ENCODE assay signal across 12 cellular contexts in the genomic region with DNA sequence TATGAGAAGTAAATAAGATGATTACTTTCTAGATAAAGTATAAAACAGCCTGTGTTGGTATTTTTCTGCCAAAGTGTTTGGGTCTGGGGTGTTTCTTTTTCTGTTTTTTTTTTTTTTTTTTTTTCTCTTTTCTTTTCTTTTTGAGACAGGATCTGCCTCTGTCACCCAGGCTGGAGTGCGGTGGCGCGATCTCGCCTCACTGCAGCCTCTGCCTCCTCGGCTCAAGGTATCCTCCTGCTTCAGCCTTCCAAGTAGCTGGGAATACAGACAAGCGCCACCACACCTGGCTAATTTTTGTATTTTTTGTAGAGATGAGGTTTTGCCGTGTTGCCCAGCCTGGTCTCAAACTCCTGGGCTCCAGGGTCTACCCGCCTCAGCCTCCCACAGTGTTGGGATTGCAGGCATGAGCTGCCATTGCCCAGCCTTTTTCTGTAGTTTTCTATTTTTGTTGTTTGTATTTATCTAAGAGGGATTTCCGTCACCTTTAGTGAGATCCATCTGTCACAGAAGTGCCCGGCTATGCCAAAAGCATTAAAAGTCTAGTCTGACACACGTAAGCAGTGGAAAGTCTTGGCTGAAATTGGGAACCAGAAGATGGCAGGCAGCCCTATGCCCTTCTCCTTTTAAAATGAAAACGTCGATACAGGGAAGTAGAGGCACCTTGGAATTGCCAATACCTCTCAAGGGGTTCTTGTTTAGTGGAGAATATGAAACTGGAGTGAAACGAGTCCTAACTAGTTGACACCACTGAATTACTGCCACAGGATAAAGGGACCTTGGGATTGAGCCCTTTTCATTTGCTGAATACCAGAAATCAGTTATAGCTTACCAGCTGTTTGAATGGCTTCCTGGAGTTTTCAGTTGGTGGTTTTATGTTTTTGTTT. TPM values are rescaled to one million over a fixed set of nuclear protein-coding genes. Genes with fewer than 3 reads are reported as not detected.
A peak's percentile ranks its signal among the peaks of the same experiment; 100 is the strongest.
DNase-seq lines count a peak whose midpoint lies in the region; ATAC-seq and TF ChIP-seq lines count a peak whose summit lies in the region.
"Had no signal": no experiment of that assay in that cellular context is flagged by ENCODE, and none has a peak within 500 bp of the region (broad histone marks: within the 10 kb centered on the region; RNA-seq: fewer than 3 reads in every experiment).

No MANE protein-coding gene starts in this region.

- H3K9me2 ChIP-seq in PC-3 (replicated peaks; ENCODE audit: low read length) = no peaks in the 10 kb centered on the region

- peaks cover 57% of the 10 kb centered on the region for H3K4me1 Mint-ChIP-seq in activated CD4-positive, alpha-beta T cell treated with anti-CD3 and anti-CD28 coated beads, Interleukin-2, amount 10 ng/mL, durations not matched to agents 24 days and 14 days

- intact Hi-C loops in activated CD4-positive, alpha-beta T cell treated with anti-CD3 and anti-CD28 coated beads, Interleukin-2, amount 10 ng/mL, durations not matched to agents 24 days and 14 days (cut with micrococcal nuclease) = loop anchor here (1.0 to 5.0 kb wide), 2 partner anchors 14 to 268 kb away; partner anchors contain the start of genes MDH1, UGP2 and WDPCP
- intact Hi-C loops in gastrocnemius medialis (cut with DNase I; ENCODE audit: low total_unique reads) (no loop called here), PC-3 (cut with micrococcal nuclease) (no loop called here)

- ATAC-seq in gastrocnemius medialis (no peak), PC-3 (no peak)
- ATAC-seq: A549 had no signal

- H3K27me3 ChIP-seq in gastrocnemius medialis (no peaks in the 10 kb centered on the region), PC-3 (ENCODE audit: low read length) (no peaks in the 10 kb centered on the region)
- H3K27me3 ChIP-seq: vagina had no signal

- TF ChIP-seq CTCF in gastrocnemius medialis (IDR thresholded peaks at IDR 0.05 in 4 of 5, conservative IDR thresholded peaks at IDR 0.05 in 1 of 5) (no peak), PC-3 (conservative IDR thresholded peaks at IDR 0.05; ENCODE audit: low read depth, low read length) (no peak)

- H2AFZ ChIP-seq in PC-3 (ENCODE audit: low read length) = no peak overlapping the region

- H3K4me3 Mint-ChIP-seq in activated CD4-positive, alpha-beta T cell treated with anti-CD3 and anti-CD28 coated beads, Interleukin-2, amount 10 ng/mL, durations not matched to agents 24 days and 14 days = peak overlapping the region; percentile 75
- H3K4me3 Mint-ChIP-seq: brain had no signal

- in situ Hi-C loops in gastrocnemius medialis (cut with MboI; ENCODE audit: low sequenced_read_pairs in 4 of 4) = loop anchor here in 2 of 4 donors (10.0 to 25.0 kb wide), 2 partner anchors 161 to 168 kb away; no protein-coding TSS in a partner anchor

- H3K9me3 Mint-ChIP-seq in activated CD4-positive, alpha-beta T cell treated with anti-CD3 and anti-CD28 coated beads, Interleukin-2, amount 10 ng/mL, durations not matched to agents 24 days and 14 days = no peaks in the 10 kb centered on the region

- peak overlapping the region; percentile 77 to 98 (median 96) for H3K27ac ChIP-seq in gastrocnemius medialis
- H3K27ac ChIP-seq in PC-3 (ENCODE audit: low read length) = no peak overlapping the region
- H3K27ac ChIP-seq: A549, vagina had no signal

- no peaks in the 10 kb centered on the region for H3F3A ChIP-seq in PC-3 (ENCODE audit: low read length, unreplicated experiment)

- no peak overlapping the region for H3K9ac ChIP-seq in PC-3 (ENCODE audit: low read length)

- POLR2A ChIA-PET in PC-3 (lab: Charles Lee; ENCODE audit: unreplicated experiment) = no interaction called here

- H3K36me3 ChIP-seq in gastrocnemius medialis = peaks cover 0 to 42% of the 10 kb centered on the region in 2 donors
- peaks cover 17% of the 10 kb centered on the region for H3K36me3 ChIP-seq in PC-3 (ENCODE audit: low read depth, low read length)

- peaks cover 35% of the 10 kb centered on the region for H3K36me3 Mint-ChIP-seq in activated CD4-positive, alpha-beta T cell treated with anti-CD3 and anti-CD28 coated beads, Interleukin-2, amount 10 ng/mL, durations not matched to agents 24 days and 14 days (ENCODE audit: low read depth)

- H4K20me1 ChIP-seq in PC-3 (ENCODE audit: low read length) = peaks cover 14% of the 10 kb centered on the region

- peak overlapping the region; percentile 92 for H3K27ac Mint-ChIP-seq in activated CD4-positive, alpha-beta T cell treated with anti-CD3 and anti-CD28 coated beads, Interleukin-2, amount 10 ng/mL, durations not matched to agents 24 days and 14 days

- CTCF ChIA-PET in PC-3 (lab: Charles Lee) = no interaction called here

- peak; percentile 73 for DNase-seq in activated CD4-positive, alpha-beta T cell treated with anti-CD3 and anti-CD28 coated beads, Interleukin-2, amount 10 ng/mL, durations not matched to agents 24 days and 14 days
- no peak for DNase-seq in activated CD4-positive, alpha-beta T cell treated with anti-CD3 and anti-CD28 coated beads, Interleukin-2, amount 50 U/mL, for 4 hours
- DNase-seq in Jurkat, Clone E6-1 (ENCODE audit: low read depth, low spot score) = no peak
- DNase-seq in cerebellar cortex (ENCODE audit: low spot score) (peak; percentile 23), gastrocnemius medialis (no peak), SHP77 (lab: John Stamatoyannopoulos, UW) (no peak), mesenteric fat pad (ENCODE audit: low spot score) (no peak), PC-3 (no peak)
- DNase-seq: NCI-H2171 treated with DMSO at 0.1 percent for 48 hours had no signal

- no peak for TF ChIP-seq POLR2A in gastrocnemius medialis (IDR thresholded peaks at IDR 0.05)

- no peak overlapping the region for H3K4me2 ChIP-seq in PC-3 (ENCODE audit: low read length)
- H3K4me2 ChIP-seq: A549 had no signal

- peak overlapping the region; percentile 34 for H3K4me3 ChIP-seq in Jurkat, Clone E6-1 (ENCODE audit: low read length)
- peak overlapping the region in 2 of 4 donors; percentile 9 to 24 for H3K4me3 ChIP-seq in gastrocnemius medialis
- H3K4me3 ChIP-seq in PC-3 (ENCODE audit: low read length) = no peak overlapping the region
- H3K4me3 ChIP-seq: A549, vagina had no signal

- H3K9me3 ChIP-seq in gastrocnemius medialis = no peaks in the 10 kb centered on the region
- no peaks in the 10 kb centered on the region for H3K9me3 ChIP-seq in PC-3 (ENCODE audit: low read length)
- H3K9me3 ChIP-seq: A549, vagina had no signal

- no TSS peak for BruUV-seq in PC-3 (replicated peaks; lab: Mats Ljungman, UMichigan)

- H3K79me2 ChIP-seq in PC-3 (ENCODE audit: low read length) = peaks cover 54% of the 10 kb centered on the region

- H3K4me1 ChIP-seq in gastrocnemius medialis (peaks cover 52 to 53% of the 10 kb centered on the region in 2 donors), PC-3 (ENCODE audit: insufficient read depth, low read length) (peaks cover 4% of the 10 kb centered on the region; the same call in 1 of the 2 replicates)

- no peaks in the 10 kb centered on the region for H3K27me3 Mint-ChIP-seq in activated CD4-positive, alpha-beta T cell treated with anti-CD3 and anti-CD28 coated beads, Interleukin-2, amount 10 ng/mL, durations not matched to agents 24 days and 14 days
- H3K27me3 Mint-ChIP-seq: brain had no signal

RNA-seq across cellular contexts. Expression of gene UGP2, which starts 14.0 kb away (rescaled TPM):
- total RNA-seq in activated CD4-positive, alpha-beta T cell treated with anti-CD3 and anti-CD28 coated beads, Interleukin-2, amount 10 ng/mL, durations not matched to agents 24 days and 14 days = 66.3 and 66.5 TPM in 2 replicates
- polyA plus RNA-seq in Jurkat, Clone E6-1 (2012; ENCODE audit: insufficient read depth, insufficient read length) = 47.4 TPM
- total RNA-seq in gastrocnemius medialis (100 to 1,000 TPM; 398 to 784 (median 580) TPM), mesenteric fat pad (563 TPM), PC-3 (2014; rRNA removed) (48.4 and 55.8 TPM in 2 replicates)

Comparison
In these comparisons a context has a peak if more than half of its experiments do, and no peak if none do; other contexts are left out.
1. DNase-seq: peak in activated CD4-positive, alpha-beta T cell treated with anti-CD3 and anti-CD28 coated beads, Interleukin-2, amount 10 ng/mL, durations not matched to agents 24 days and 14 days (single experiment) and cerebellar cortex (single experiment); none in activated CD4-positive, alpha-beta T cell treated with anti-CD3 and anti-CD28 coated beads, Interleukin-2, amount 50 U/mL, for 4 hours (0 of 2), Jurkat, Clone E6-1 (single experiment), gastrocnemius medialis (0 of 2), SHP77 (0 of 2), mesenteric fat pad (single experiment) and PC-3 (single experiment).